In the genomic region with DNA sequence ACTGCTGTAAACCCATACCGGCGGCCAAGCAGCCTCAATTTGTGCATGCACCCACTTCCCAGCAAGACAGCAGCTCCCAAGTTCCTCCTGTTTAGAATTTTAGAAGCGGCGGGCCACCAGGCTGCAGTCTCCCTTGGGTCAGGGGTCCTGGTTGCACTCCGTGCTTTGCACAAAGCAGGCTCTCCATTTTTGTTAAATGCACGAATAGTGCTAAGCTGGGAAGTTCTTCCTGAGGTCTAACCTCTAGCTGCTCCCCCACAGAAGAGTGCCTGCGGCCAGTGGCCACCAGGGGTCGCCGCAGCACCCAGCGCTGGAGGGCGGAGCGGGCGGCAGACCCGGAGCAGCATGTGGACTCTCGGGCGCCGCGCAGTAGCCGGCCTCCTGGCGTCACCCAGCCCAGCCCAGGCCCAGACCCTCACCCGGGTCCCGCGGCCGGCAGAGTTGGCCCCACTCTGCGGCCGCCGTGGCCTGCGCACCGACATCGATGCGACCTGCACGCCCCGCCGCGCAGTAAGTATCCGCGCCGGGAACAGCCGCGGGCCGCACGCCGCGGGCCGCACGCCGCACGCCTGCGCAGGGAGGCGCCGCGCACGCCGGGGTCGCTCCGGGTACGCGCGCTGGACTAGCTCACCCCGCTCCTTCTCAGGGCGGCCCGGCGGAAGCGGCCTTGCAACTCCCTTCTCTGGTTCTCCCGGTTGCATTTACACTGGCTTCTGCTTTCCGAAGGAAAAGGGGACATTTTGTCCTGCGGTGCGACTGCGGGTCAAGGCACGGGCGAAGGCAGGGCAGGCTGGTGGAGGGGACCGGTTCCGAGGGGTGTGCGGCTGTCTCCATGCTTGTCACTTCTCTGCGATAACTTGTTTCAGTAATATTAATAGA, we compare ENCODE assay signal across 8 cellular contexts. TPM values are rescaled to one million over a fixed set of nuclear protein-coding genes. Genes with fewer than 3 reads are reported as not detected.
DNase-seq lines count a peak whose midpoint lies in the region; ATAC-seq and TF ChIP-seq lines count a peak whose summit lies in the region.

A gene (plus strand): TSS at position 315 of the 879 bp plus-strand sequence. CDS start 31 bp downstream, at position 346.

- peak within 1 kb of the TSS; percentile 83 for H3K4me3 ChIP-seq in OCI-LY7 (ENCODE audit: low read depth, low read length, poor library complexity, severe bottlenecking)

- H3K9me2 ChIP-seq in OCI-LY7 (ENCODE audit: insufficient read depth, low read length) = no peaks in the 10 kb centered on the region

- TF ChIP-seq CTCF in Calu3 (IDR thresholded peaks at IDR 0.05; ENCODE audit: unreplicated experiment) (peak; percentile 89), OCI-LY7 (conservative IDR thresholded peaks at IDR 0.05; ENCODE audit: low read length) (peak; percentile 97)

- peak; percentile 92 for ATAC-seq in GM19467 (IDR thresholded peaks at IDR 0.05; ENCODE audit: unreplicated experiment)
- ATAC-seq in esophagus mucosa = peak; percentile 97

- POLR2A ChIA-PET in OCI-LY7 (lab: Charles Lee) = interaction anchor here (1.0 to 1.3 kb wide), 2 partner anchors 155 to 253 kb away, joined by 3 to 4 read pairs; no protein-coding TSS in a partner anchor

- no peaks in the 10 kb centered on the region for H3K9me3 ChIP-seq in OCI-LY7 (ENCODE audit: low read length)

- H3K4me1 ChIP-seq in OCI-LY7 (ENCODE audit: insufficient read depth, low read length, poor library complexity, severe bottlenecking) = no peaks in the 10 kb centered on the region

- intact Hi-C loops in Calu3 (cut with micrococcal nuclease; ENCODE audit: unreplicated experiment) (no loop called here), OCI-LY7 (cut with micrococcal nuclease; ENCODE audit: unreplicated experiment) (loop anchor here (5.0 kb wide), 1 partner anchor 157 kb away; no protein-coding TSS in a partner anchor)

- H3K27me3 Mint-ChIP-seq in Calu3 (ENCODE audit: unreplicated experiment) = no peaks in the 10 kb centered on the region
- no peaks in the 10 kb centered on the region for H3K27me3 Mint-ChIP-seq in activated T-cell treated with anti-CD3 and anti-CD28 coated beads, Interleukin-2, amount 50 U/mL, for 24 hours

- no peaks in the 10 kb centered on the region for H3K9me3 Mint-ChIP-seq in Calu3 (ENCODE audit: low read depth, unreplicated experiment)
- no peaks in the 10 kb centered on the region for H3K9me3 Mint-ChIP-seq in activated T-cell treated with anti-CD3 and anti-CD28 coated beads, Interleukin-2, amount 50 U/mL, for 24 hours

- CTCF ChIA-PET in Calu3 (lab: Charles Lee) (interaction anchor here (0.9 to 1.8 kb wide), 2 partner anchors 164 to 188 kb away, joined by 3 to 6 read pairs; no protein-coding TSS in a partner anchor), OCI-LY7 (lab: Charles Lee; ENCODE audit: unreplicated experiment) (interaction anchor here (0.9 to 1.6 kb wide), 2 partner anchors 11 to 158 kb away, joined by 3 to 5 read pairs; no protein-coding TSS in a partner anchor)

- peaks cover 31% of the 10 kb centered on the region for H3K79me2 ChIP-seq in OCI-LY7 (ENCODE audit: insufficient read depth, low read depth, low read length)

- H3K4me2 ChIP-seq in OCI-LY7 (ENCODE audit: low read length) = peak within 1 kb of the TSS; percentile 89

- H4K20me1 ChIP-seq in OCI-LY7 (ENCODE audit: insufficient read depth, low read length) = no peaks in the 10 kb centered on the region

- peak within 1 kb of the TSS; percentile 93 for H3K4me3 Mint-ChIP-seq in Calu3 (ENCODE audit: low read depth, unreplicated experiment)
- peak within 1 kb of the TSS; percentile 96 for H3K4me3 Mint-ChIP-seq in activated T-cell treated with anti-CD3 and anti-CD28 coated beads, Interleukin-2, amount 50 U/mL, for 24 hours

- H3K36me3 ChIP-seq in OCI-LY7 (ENCODE audit: insufficient read depth, low read length) = peaks cover 3% of the 10 kb centered on the region; the same call in 1 of the 2 replicates

- H3K27ac Mint-ChIP-seq in Calu3 (ENCODE audit: unreplicated experiment) = peak within 1 kb of the TSS; percentile 70
- peak within 1 kb of the TSS; percentile 95 for H3K27ac Mint-ChIP-seq in activated T-cell treated with anti-CD3 and anti-CD28 coated beads, Interleukin-2, amount 50 U/mL, for 24 hours

- H3K36me3 Mint-ChIP-seq in Calu3 (ENCODE audit: insufficient read depth, unreplicated experiment) = peaks cover 12% of the 10 kb centered on the region
- peaks cover 27% of the 10 kb centered on the region for H3K36me3 Mint-ChIP-seq in activated T-cell treated with anti-CD3 and anti-CD28 coated beads, Interleukin-2, amount 50 U/mL, for 24 hours (ENCODE audit: low read depth)

- DNase-seq in Calu3 = peak; percentile 80
- DNase-seq in HPDE6-E6E7 (ENCODE audit: extremely low spot score) = peak; percentile 87
- DNase-seq in OCI-LY7 (ENCODE audit: low spot score) = peak; percentile 87
- DNase-seq in activated T-cell treated with anti-CD3 and anti-CD28 coated beads, Interleukin-2, amount 50 U/mL, for 24 hours = peak; percentile 93
- peak; percentile 81 for DNase-seq in myocyte (ENCODE audit: low read depth)
- DNase-seq in stimulated activated CD8-positive, alpha-beta memory T cell treated with anti-CD3 and anti-CD28 coated beads, Interleukin-7, amount 100 ng/mL, for 48 hours (ENCODE audit: extremely low read depth in 1 of 2, low read depth in 1 of 2) = peak; percentile 61 to 64

- no TSS peak for BruUV-seq in Calu3 (replicated peaks; lab: Mats Ljungman, UMichigan)
- no TSS peak for BruUV-seq in OCI-LY7 (replicated peaks; lab: Mats Ljungman, UMichigan)

- peak within 1 kb of the TSS; percentile 57 for H3K27ac ChIP-seq in OCI-LY7 (ENCODE audit: low read depth, low read length, poor library complexity, severe bottlenecking)

- H3K4me1 Mint-ChIP-seq in Calu3 (ENCODE audit: low read depth, unreplicated experiment) = no peaks in the 10 kb centered on the region
- peaks cover 29% of the 10 kb centered on the region for H3K4me1 Mint-ChIP-seq in activated T-cell treated with anti-CD3 and anti-CD28 coated beads, Interleukin-2, amount 50 U/mL, for 24 hours (ENCODE audit: low read depth)

- peak within 1 kb of the TSS; percentile 77; the same call in 1 of the 2 replicates for H2AFZ ChIP-seq in OCI-LY7 (ENCODE audit: low read length)

RNA-seq across cellular contexts. Expression of the gene that starts here (rescaled TPM):
- total RNA-seq in Calu3 (2022) (11.9 and 12.9 TPM in 2 replicates), OCI-LY7 (2022) (33.6 and 36.1 TPM in 2 replicates), esophagus mucosa (7.8 TPM), myocyte (6.5 and 12.9 TPM in 2 replicates)
- total RNA-seq in OCI-LY7 (2014; rRNA removed; shearing (Covaris generic)) = 5.6 and 6.9 TPM in 2 replicates
- 9.5 TPM for polyA plus RNA-seq in myocyte (2012)

Comparison
In these comparisons a context has a peak if more than half of its experiments do, and no peak if none do; other contexts are left out.
1. Peak in every context shown above with its lines: DNase-seq, ATAC-seq, H3K4me3 ChIP-seq and H3K27ac ChIP-seq.